ENCODE assay signal across 9 cellular contexts in genomic region chr4:26985836-26986235, GRCh38.
DNase-seq lines count a peak whose midpoint lies in the region; ATAC-seq, FAIRE-seq and TF ChIP-seq lines count a peak whose summit lies in the region.
"Had no signal": no experiment of that assay in that cellular context is flagged by ENCODE, and none has a peak within 500 bp of the region (broad histone marks: within the 10 kb centered on the region; RNA-seq: fewer than 3 reads in every experiment).

No MANE protein-coding gene starts in this region.

- no peak overlapping the region for H3K27ac Mint-ChIP-seq in T-helper 1 cell treated with Interleukin-12 subunit alpha and Interleukin-12 subunit beta and Interleukin-4 antibody, amounts not matched to agents 30 μg/mL and 1 μg/mL, for 36 hours

- H4K20me1 ChIP-seq in smooth muscle cell (ENCODE audit: low read depth) = no peaks in the 10 kb centered on the region

- H3K9me3 ChIP-seq in smooth muscle cell (replicated peaks; ENCODE audit: low read depth) = no peaks in the 10 kb centered on the region

- no peaks in the 10 kb centered on the region for H3K36me3 ChIP-seq in smooth muscle cell (ENCODE audit: low read depth)

- H3K27ac ChIP-seq in smooth muscle cell (ENCODE audit: low read depth) = peak overlapping the region; percentile 76

- H3K4me1 ChIP-seq in smooth muscle cell (ENCODE audit: low read depth) = peaks cover 37% of the 10 kb centered on the region

- H3K4me1 Mint-ChIP-seq in T-helper 1 cell treated with Interleukin-12 subunit alpha and Interleukin-12 subunit beta and Interleukin-4 antibody, amounts not matched to agents 30 μg/mL and 1 μg/mL, for 36 hours (ENCODE audit: low read depth) = peaks cover 27% of the 10 kb centered on the region

- no peaks in the 10 kb centered on the region for H3K27me3 Mint-ChIP-seq in T-helper 1 cell treated with Interleukin-12 subunit alpha and Interleukin-12 subunit beta and Interleukin-4 antibody, amounts not matched to agents 30 μg/mL and 1 μg/mL, for 36 hours (ENCODE audit: low read depth)

- peak overlapping the region; percentile 78 for H3K4me2 ChIP-seq in smooth muscle cell

- H2AFZ ChIP-seq in smooth muscle cell (ENCODE audit: low read depth) = no peak overlapping the region

- H3K9me3 Mint-ChIP-seq in T-helper 1 cell treated with Interleukin-12 subunit alpha and Interleukin-12 subunit beta and Interleukin-4 antibody, amounts not matched to agents 30 μg/mL and 1 μg/mL, for 36 hours = no peaks in the 10 kb centered on the region

- FAIRE-seq in H54 (lab: Jason Lieb, UNC) = no peak

- no peak for TF ChIP-seq CTCF in smooth muscle cell (IDR thresholded peaks at IDR 0.05; ENCODE audit: borderline replicate concordance, insufficient read depth, poor library complexity, severe bottlenecking)

- WGBS in smooth muscle cell (ENCODE audit: low lambda C conversion rate) = 27% methylated on average over 3 of the region's 3 CpGs

- peak; percentile 14 for DNase-seq in activated naive CD4-positive, alpha-beta T cell treated with Interleukin-2 at 50 U/mL for 16 hours
- DNase-seq in activated naive CD4-positive, alpha-beta T cell treated with anti-CD3 and anti-CD28 coated beads, Interleukin-2, amount 50 U/mL, for 16 hours = no peak
- DNase-seq in smooth muscle cell (lab: John Stamatoyannopoulos, UW; ENCODE audit: unreplicated experiment) (no peak), H54 (ENCODE audit: insufficient read length, low spot score) (no peak), dermis blood vessel endothelial cell (no peak)
- no peak for DNase-seq in activated CD4-positive, CD25-positive, alpha-beta regulatory T cell (lab: John Stamatoyannopoulos, UW)
- DNase-seq: NCI-H1092 treated with DMSO at 0.1 percent for 48 hours had no signal

- H3K27me3 ChIP-seq in smooth muscle cell (ENCODE audit: low read depth) = no peaks in the 10 kb centered on the region

- peaks cover 25% of the 10 kb centered on the region for H3F3A ChIP-seq in smooth muscle cell (ENCODE audit: low read depth)

- no peak overlapping the region for H3K4me3 ChIP-seq in smooth muscle cell

- peaks cover 18% of the 10 kb centered on the region for H3K36me3 Mint-ChIP-seq in T-helper 1 cell treated with Interleukin-12 subunit alpha and Interleukin-12 subunit beta and Interleukin-4 antibody, amounts not matched to agents 30 μg/mL and 1 μg/mL, for 36 hours (ENCODE audit: low read depth)

- no peak overlapping the region for H3K9ac ChIP-seq in smooth muscle cell (ENCODE audit: low read depth)

- peak overlapping the region; percentile 16 for H3K4me3 Mint-ChIP-seq in T-helper 1 cell treated with Interleukin-12 subunit alpha and Interleukin-12 subunit beta and Interleukin-4 antibody, amounts not matched to agents 30 μg/mL and 1 μg/mL, for 36 hours

- no peak for TF ChIP-seq POLR2A in H54 (IDR thresholded peaks at IDR 0.05; ENCODE audit: low read depth, low read length)

- peaks cover 69% of the 10 kb centered on the region for H3K79me2 ChIP-seq in smooth muscle cell (ENCODE audit: low read depth)

- ATAC-seq in HG02981 (IDR thresholded peaks at IDR 0.05; ENCODE audit: unreplicated experiment) = peak; percentile 64
